In genomic region chr2:174603280-174603679, GRCh38 we compare ENCODE assay signal across 2 cellular contexts.
A peak's percentile ranks its signal among the peaks of the same experiment; 100 is the strongest.
TF ChIP-seq lines count a peak whose summit lies in the region.

No MANE protein-coding gene starts in this region.

TF ChIP-seq in SK-N-SH treated with all-trans-retinoic acid at 6 μM for 48 hours, 23 proteins besides CTCF, POLR2A, EP300 and RAD21 (continued from another document):
- TF ChIP-seq PATZ1 (CRISPR knock-in tag; IDR thresholded peaks at IDR 0.05; ENCODE audit: borderline replicate concordance) = no peak
- no peak for TF ChIP-seq BACH2 (CRISPR knock-in tag; IDR thresholded peaks at IDR 0.05; ENCODE audit: borderline replicate concordance)
- no peak for TF ChIP-seq SNAI2 (CRISPR knock-in tag; IDR thresholded peaks at IDR 0.05)
- TF ChIP-seq PPARA (CRISPR knock-in tag; IDR thresholded peaks at IDR 0.05; ENCODE audit: borderline replicate concordance) = no peak
- no peak for TF ChIP-seq CSRNP3 (CRISPR knock-in tag; IDR thresholded peaks at IDR 0.05)
- TF ChIP-seq OSR1 (CRISPR knock-in tag; IDR thresholded peaks at IDR 0.05) = no peak
- TF ChIP-seq ZNF565 (CRISPR knock-in tag; conservative IDR thresholded peaks at IDR 0.05; ENCODE audit: low read depth) = no peak
- no peak for TF ChIP-seq POU6F1 (CRISPR knock-in tag; IDR thresholded peaks at IDR 0.05; ENCODE audit: borderline replicate concordance, low read depth)
- TF ChIP-seq ZNF70 (CRISPR knock-in tag; IDR thresholded peaks at IDR 0.05) = no peak
- TF ChIP-seq RARB (CRISPR knock-in tag; IDR thresholded peaks at IDR 0.05) = no peak
- no peak for TF ChIP-seq CSDC2 (CRISPR knock-in tag; IDR thresholded peaks at IDR 0.05)
- TF ChIP-seq TSHZ2 (CRISPR knock-in tag; IDR thresholded peaks at IDR 0.05) = no peak

TF ChIP-seq in GM12878, 131 proteins besides CTCF, POLR2A, EP300 and RAD21 (continued from another document):
- TF ChIP-seq SKIL (IDR thresholded peaks at IDR 0.05; ENCODE audit: low read depth, poor library complexity, severe bottlenecking) (peak; percentile 39), RB1 (IDR thresholded peaks at IDR 0.05; ENCODE audit: borderline replicate concordance) (no peak), RUNX3 (IDR thresholded peaks at IDR 0.05; ENCODE audit: low read length) (peak; percentile 30; the same call in 1 of the 2 replicates), ETV6 (conservative IDR thresholded peaks at IDR 0.05 in 1 of 2, IDR thresholded peaks at IDR 0.05 in 1 of 2; ENCODE audit: borderline replicate concordance in 1 of 2, low read depth in 1 of 2) (0 out of 4 replicates have a peak, but pooled peaks of 1 of the 2 experiments have one; percentile 28)
TF ChIP-seq in GM12878: peak in this region for 7.
